Comparison of ENCODE assay signal across 1 cellular context in the genomic region with DNA sequence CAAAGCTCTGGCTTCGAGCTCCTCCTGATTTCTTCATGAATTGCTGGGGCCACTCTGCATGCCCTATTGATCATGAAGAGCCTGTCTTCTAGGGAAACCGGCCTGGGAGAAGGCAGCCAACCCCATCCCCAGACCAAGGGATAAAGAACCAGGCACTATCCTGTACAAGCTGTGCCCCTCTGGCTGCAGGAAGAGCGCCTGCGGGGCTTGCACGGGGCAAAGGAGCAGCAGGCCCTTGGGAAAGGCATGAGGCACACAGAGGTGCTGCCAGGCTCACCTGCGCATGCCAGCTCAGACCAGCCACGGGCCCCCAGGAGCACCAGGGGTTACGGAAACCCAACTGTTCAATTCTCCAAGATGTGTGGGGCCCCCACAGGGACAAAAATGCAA.
TF ChIP-seq lines count a peak whose summit lies in the region.

No MANE protein-coding gene starts in this region.

TF ChIP-seq in GM12878, 131 proteins besides CTCF, POLR2A, EP300 and RAD21:
- TF ChIP-seq KLF5 (IDR thresholded peaks at IDR 0.05; ENCODE audit: partially characterized antibody), result peak; percentile 27
- no peak for TF ChIP-seq HDAC6 (IDR thresholded peaks at IDR 0.05; ENCODE audit: unreplicated experiment)
- TF ChIP-seq NFXL1 (IDR thresholded peaks at IDR 0.05; ENCODE audit: borderline replicate concordance), result no peak
- TF ChIP-seq TCF12 (IDR thresholded peaks at IDR 0.05; ENCODE audit: low read depth, low read length), result no peak
- TF ChIP-seq CHD1 (IDR thresholded peaks at IDR 0.05; ENCODE audit: low read depth, low read length), result 0 out of 2 replicates have a peak, but pooled peaks have one; percentile 15
- peak; percentile 7; the same call in 1 of the 2 replicates for TF ChIP-seq SIN3A (IDR thresholded peaks at IDR 0.05; ENCODE audit: low read depth, low read length)
- TF ChIP-seq, protein P1, sequence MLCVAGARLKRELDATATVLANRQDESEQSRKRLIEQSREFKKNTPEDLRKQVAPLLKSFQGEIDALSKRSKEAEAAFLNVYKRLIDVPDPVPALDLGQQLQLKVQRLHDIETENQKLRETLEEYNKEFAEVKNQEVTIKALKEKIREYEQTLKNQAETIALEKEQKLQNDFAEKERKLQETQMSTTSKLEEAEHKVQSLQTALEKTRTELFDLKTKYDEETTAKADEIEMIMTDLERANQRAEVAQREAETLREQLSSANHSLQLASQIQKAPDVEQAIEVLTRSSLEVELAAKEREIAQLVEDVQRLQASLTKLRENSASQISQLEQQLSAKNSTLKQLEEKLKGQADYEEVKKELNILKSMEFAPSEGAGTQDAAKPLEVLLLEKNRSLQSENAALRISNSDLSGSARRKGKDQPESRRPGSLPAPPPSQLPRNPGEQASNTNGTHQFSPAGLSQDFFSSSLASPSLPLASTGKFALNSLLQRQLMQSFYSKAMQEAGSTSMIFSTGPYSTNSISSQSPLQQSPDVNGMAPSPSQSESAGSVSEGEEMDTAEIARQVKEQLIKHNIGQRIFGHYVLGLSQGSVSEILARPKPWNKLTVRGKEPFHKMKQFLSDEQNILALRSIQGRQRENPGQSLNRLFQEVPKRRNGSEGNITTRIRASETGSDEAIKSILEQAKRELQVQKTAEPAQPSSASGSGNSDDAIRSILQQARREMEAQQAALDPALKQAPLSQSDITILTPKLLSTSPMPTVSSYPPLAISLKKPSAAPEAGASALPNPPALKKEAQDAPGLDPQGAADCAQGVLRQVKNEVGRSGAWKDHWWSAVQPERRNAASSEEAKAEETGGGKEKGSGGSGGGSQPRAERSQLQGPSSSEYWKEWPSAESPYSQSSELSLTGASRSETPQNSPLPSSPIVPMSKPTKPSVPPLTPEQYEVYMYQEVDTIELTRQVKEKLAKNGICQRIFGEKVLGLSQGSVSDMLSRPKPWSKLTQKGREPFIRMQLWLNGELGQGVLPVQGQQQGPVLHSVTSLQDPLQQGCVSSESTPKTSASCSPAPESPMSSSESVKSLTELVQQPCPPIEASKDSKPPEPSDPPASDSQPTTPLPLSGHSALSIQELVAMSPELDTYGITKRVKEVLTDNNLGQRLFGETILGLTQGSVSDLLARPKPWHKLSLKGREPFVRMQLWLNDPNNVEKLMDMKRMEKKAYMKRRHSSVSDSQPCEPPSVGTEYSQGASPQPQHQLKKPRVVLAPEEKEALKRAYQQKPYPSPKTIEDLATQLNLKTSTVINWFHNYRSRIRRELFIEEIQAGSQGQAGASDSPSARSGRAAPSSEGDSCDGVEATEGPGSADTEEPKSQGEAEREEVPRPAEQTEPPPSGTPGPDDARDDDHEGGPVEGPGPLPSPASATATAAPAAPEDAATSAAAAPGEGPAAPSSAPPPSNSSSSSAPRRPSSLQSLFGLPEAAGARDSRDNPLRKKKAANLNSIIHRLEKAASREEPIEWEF (IDR thresholded peaks at IDR 0.05; ENCODE audit: insufficient replicate concordance, low read depth, low read length), result no peak
- TF ChIP-seq MYB (IDR thresholded peaks at IDR 0.05; ENCODE audit: borderline replicate concordance, low read depth, low read length), result no peak
- TF ChIP-seq, protein P2, sequence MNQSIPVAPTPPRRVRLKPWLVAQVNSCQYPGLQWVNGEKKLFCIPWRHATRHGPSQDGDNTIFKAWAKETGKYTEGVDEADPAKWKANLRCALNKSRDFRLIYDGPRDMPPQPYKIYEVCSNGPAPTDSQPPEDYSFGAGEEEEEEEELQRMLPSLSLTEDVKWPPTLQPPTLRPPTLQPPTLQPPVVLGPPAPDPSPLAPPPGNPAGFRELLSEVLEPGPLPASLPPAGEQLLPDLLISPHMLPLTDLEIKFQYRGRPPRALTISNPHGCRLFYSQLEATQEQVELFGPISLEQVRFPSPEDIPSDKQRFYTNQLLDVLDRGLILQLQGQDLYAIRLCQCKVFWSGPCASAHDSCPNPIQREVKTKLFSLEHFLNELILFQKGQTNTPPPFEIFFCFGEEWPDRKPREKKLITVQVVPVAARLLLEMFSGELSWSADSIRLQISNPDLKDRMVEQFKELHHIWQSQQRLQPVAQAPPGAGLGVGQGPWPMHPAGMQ (IDR thresholded peaks at IDR 0.05; ENCODE audit: borderline replicate concordance), result no peak
